In genomic region chr2:168157070-168157469, GRCh38 we compare ENCODE assay signal across 16 cellular contexts.
DNase-seq lines count a peak whose midpoint lies in the region; ATAC-seq, FAIRE-seq and TF ChIP-seq lines count a peak whose summit lies in the region.
"Had no signal": no experiment of that assay in that cellular context is flagged by ENCODE, and none has a peak within 500 bp of the region (broad histone marks: within the 10 kb centered on the region; RNA-seq: fewer than 3 reads in every experiment).

No MANE protein-coding gene starts in this region.

- H3K9me3 ChIP-seq in A673 (ENCODE audit: low read depth, low read length, poor library complexity, severe bottlenecking) (no peaks in the 10 kb centered on the region), GM23248 (ENCODE audit: low read depth) (no peaks in the 10 kb centered on the region), pancreas (no peaks in the 10 kb centered on the region)
- H3K9me3 ChIP-seq: BE2C had no signal

- no peak for ATAC-seq in activated T-helper 17 cell treated with anti-CD3 and anti-CD28 coated beads, Interleukin-2, amount 50 U/mL, for 72 hours (replicated peaks)
- no peak for ATAC-seq in natural killer cell treated with Interleukin-12 subunit alpha and Interleukin-12 subunit beta and Interleukin-15 and Interleukin-18, amount 100 ng/mL, for 72 hours
- ATAC-seq in GM19035 (IDR thresholded peaks at IDR 0.05; ENCODE audit: unreplicated experiment), result no peak
- ATAC-seq in pancreas, result no peak
- ATAC-seq: GM23338 had no signal

- H4K20me1 ChIP-seq in GM23248 (ENCODE audit: insufficient read depth), result 0 out of 2 replicates have a peak, but pooled peaks cover 3% of the 10 kb centered on the region

- H3K27ac ChIP-seq in A673 (ENCODE audit: low read depth, low read length, poor library complexity, severe bottlenecking), result peak overlapping the region; percentile 82
- no peak overlapping the region for H3K27ac ChIP-seq in GM23248
- H3K27ac ChIP-seq in pancreas, result no peak overlapping the region

- H3K9me2 ChIP-seq in GM23248 (ENCODE audit: insufficient read depth), result no peaks in the 10 kb centered on the region

- CTCF ChIA-PET in A673 (lab: Charles Lee), result no interaction called here

- H3K4me1 ChIP-seq in A673 (ENCODE audit: insufficient read depth, low read length, poor library complexity, severe bottlenecking) (peaks cover 54% of the 10 kb centered on the region), GM23248 (ENCODE audit: insufficient read depth) (peaks cover 9% of the 10 kb centered on the region), pancreas (no peaks in the 10 kb centered on the region)

- in situ Hi-C loops in GM23248 (cut with MboI), result no loop called here

- H3K4me2 ChIP-seq in GM23248 (ENCODE audit: unreplicated experiment), result peak overlapping the region; percentile 32
- H3K4me2 ChIP-seq: GM23338 had no signal

- H3K4me3 ChIP-seq in A673 (ENCODE audit: low read depth, low read length, poor library complexity, severe bottlenecking) (no peak overlapping the region), GM23248 (no peak overlapping the region), pancreas (no peak overlapping the region)
- H3K4me3 ChIP-seq: GM23338 had no signal

- H3K27me3 Mint-ChIP-seq in activated T-helper 17 cell treated with anti-CD3 and anti-CD28 coated beads, Interleukin-2, amount 50 U/mL, for 72 hours, result no peaks in the 10 kb centered on the region
- no peaks in the 10 kb centered on the region for H3K27me3 Mint-ChIP-seq in natural killer cell treated with Interleukin-12 subunit alpha and Interleukin-12 subunit beta and Interleukin-15 and Interleukin-18, amount 100 ng/mL, for 72 hours

- peak overlapping the region; percentile 16 for H3K27ac Mint-ChIP-seq in activated T-helper 17 cell treated with anti-CD3 and anti-CD28 coated beads, Interleukin-2, amount 50 U/mL, for 72 hours
- H3K27ac Mint-ChIP-seq in natural killer cell treated with Interleukin-12 subunit alpha and Interleukin-12 subunit beta and Interleukin-15 and Interleukin-18, amount 100 ng/mL, for 72 hours, result peak overlapping the region; percentile 15 to 69
- H3K27ac Mint-ChIP-seq: GM23338 had no signal

- peak overlapping the region; percentile 41 for H3K4me3 Mint-ChIP-seq in activated T-helper 17 cell treated with anti-CD3 and anti-CD28 coated beads, Interleukin-2, amount 50 U/mL, for 72 hours
- no peak overlapping the region for H3K4me3 Mint-ChIP-seq in natural killer cell treated with Interleukin-12 subunit alpha and Interleukin-12 subunit beta and Interleukin-15 and Interleukin-18, amount 100 ng/mL, for 72 hours
- H3K4me3 Mint-ChIP-seq: GM23338 had no signal

- intact Hi-C loops in A673 (cut with micrococcal nuclease; ENCODE audit: unreplicated experiment) (no loop called here), pancreas (cut with DNase I) (no loop called here)

- DNase-seq in A673 (ENCODE audit: low spot score), result no peak
- DNase-seq in GM23248, result no peak
- no peak for DNase-seq in natural killer cell treated with Interleukin-12 subunit alpha and Interleukin-12 subunit beta and Interleukin-15 and Interleukin-18, amount 100 ng/mL, for 72 hours (ENCODE audit: low spot score)
- DNase-seq in NCI-H1436 (lab: John Stamatoyannopoulos, UW), result no peak
- no peak for DNase-seq in pancreas
- DNase-seq in A172 (ENCODE audit: low spot score), result no peak
- DNase-seq: DMS 273 treated with DMSO at 0.1 percent for 48 hours, NCI-H1092, NCI-H1694, NCI-H2107, NCI-H526, OCI-M1 had no signal

- no peak overlapping the region for H2AFZ ChIP-seq in GM23248
- H2AFZ ChIP-seq: GM23338 had no signal

- TF ChIP-seq CTCF in A673 (conservative IDR thresholded peaks at IDR 0.05; ENCODE audit: low read depth, low read length) (no peak), pancreas (IDR thresholded peaks at IDR 0.05) (no peak)

- peaks cover 24% of the 10 kb centered on the region for H3K36me3 Mint-ChIP-seq in activated T-helper 17 cell treated with anti-CD3 and anti-CD28 coated beads, Interleukin-2, amount 50 U/mL, for 72 hours (ENCODE audit: low read depth)
- H3K36me3 Mint-ChIP-seq in natural killer cell treated with Interleukin-12 subunit alpha and Interleukin-12 subunit beta and Interleukin-15 and Interleukin-18, amount 100 ng/mL, for 72 hours, result no peaks in the 10 kb centered on the region

- FAIRE-seq in pancreas (lab: Jason Lieb, UNC), result no peak

- no peak overlapping the region for H3K9ac ChIP-seq in GM23248

- H3K4me1 Mint-ChIP-seq in activated T-helper 17 cell treated with anti-CD3 and anti-CD28 coated beads, Interleukin-2, amount 50 U/mL, for 72 hours, result peaks cover 15% of the 10 kb centered on the region
- peaks cover 21 to 38% of the 10 kb centered on the region in 2 donors for H3K4me1 Mint-ChIP-seq in natural killer cell treated with Interleukin-12 subunit alpha and Interleukin-12 subunit beta and Interleukin-15 and Interleukin-18, amount 100 ng/mL, for 72 hours (ENCODE audit: low read depth in 2 of 2)

- H3K27me3 ChIP-seq in A673 (replicated peaks; ENCODE audit: insufficient read depth, low read depth, low read length, poor library complexity), result no peaks in the 10 kb centered on the region
- H3K27me3 ChIP-seq in GM23248 (replicated peaks; ENCODE audit: insufficient read depth), result no peaks in the 10 kb centered on the region
- H3K27me3 ChIP-seq in pancreas, result no peaks in the 10 kb centered on the region
- H3K27me3 ChIP-seq: BE2C had no signal

- no peaks in the 10 kb centered on the region for H3F3A ChIP-seq in GM23248 (ENCODE audit: insufficient read depth)

- POLR2A ChIA-PET in A673 (lab: Charles Lee; ENCODE audit: low non-redundant PET), result interaction anchor here (0.6 kb wide), 1 partner anchor 132 kb away, joined by 3 read pairs; no protein-coding TSS in a partner anchor

- WGBS in GM23248 (ENCODE audit: low coverage in 1 of 2, low lambda C conversion rate in 2 of 2, missing lambda C conversion rate in 2 of 2), 2 experiments, result 97 to 98% methylated on average over 3 of the region's 3 CpGs
- 93 to 97% methylated on average over 3 of the region's 3 CpGs for WGBS in pancreas, 2 donors

- no peaks in the 10 kb centered on the region for H3K9me3 Mint-ChIP-seq in activated T-helper 17 cell treated with anti-CD3 and anti-CD28 coated beads, Interleukin-2, amount 50 U/mL, for 72 hours
- no peaks in the 10 kb centered on the region for H3K9me3 Mint-ChIP-seq in natural killer cell treated with Interleukin-12 subunit alpha and Interleukin-12 subunit beta and Interleukin-15 and Interleukin-18, amount 100 ng/mL, for 72 hours
- H3K9me3 Mint-ChIP-seq: GM23338 had no signal

- no peaks in the 10 kb centered on the region for H3K79me2 ChIP-seq in GM23248 (ENCODE audit: insufficient read depth)

- no TSS peak for BruUV-seq in A673 (replicated peaks; lab: Mats Ljungman, UMichigan)

- H3K36me3 ChIP-seq in A673 (ENCODE audit: insufficient read depth, low read length, poor library complexity, severe bottlenecking), result no peaks in the 10 kb centered on the region
- no peaks in the 10 kb centered on the region for H3K36me3 ChIP-seq in GM23248 (ENCODE audit: low read depth)
- H3K36me3 ChIP-seq in pancreas, result no peaks in the 10 kb centered on the region
- H3K36me3 ChIP-seq: BE2C had no signal
